8 cellular contexts compared by ENCODE assay signal in the genomic region with DNA sequence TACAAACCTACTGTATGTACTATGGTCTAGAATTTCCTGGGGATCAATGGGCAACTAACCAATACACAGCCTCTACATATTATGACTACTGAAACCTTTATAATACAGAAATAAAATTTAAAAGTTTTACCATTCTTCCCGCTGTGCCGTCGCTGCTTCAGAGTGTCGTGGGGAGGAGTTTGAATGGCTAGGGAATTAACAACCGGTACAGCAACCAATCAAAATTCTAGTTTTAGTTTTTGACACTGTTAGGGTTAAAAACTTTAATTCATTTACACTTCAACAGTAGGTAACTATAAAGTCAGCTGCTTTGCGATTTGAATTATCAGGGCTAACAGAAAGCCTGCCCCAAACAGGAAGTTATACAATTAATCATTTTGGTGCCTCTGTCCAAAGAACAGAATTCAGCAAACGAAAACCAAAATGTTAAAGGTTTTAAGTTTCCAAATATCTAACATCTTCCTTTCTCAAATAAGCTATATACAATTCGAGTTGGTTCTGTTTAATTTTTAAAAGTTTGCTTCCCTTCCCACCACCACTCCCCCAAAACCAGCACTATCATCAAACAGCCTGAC. TPM values are rescaled to one million over a fixed set of nuclear protein-coding genes. Genes with fewer than 3 reads are reported as not detected.
A peak's percentile ranks its signal among the peaks of the same experiment; 100 is the strongest.
DNase-seq lines count a peak whose midpoint lies in the region; ATAC-seq, FAIRE-seq and TF ChIP-seq lines count a peak whose summit lies in the region.

No MANE protein-coding gene starts in this region.

- peaks cover 85% of the 10 kb centered on the region for H3K79me2 ChIP-seq in keratinocyte (ENCODE audit: control insufficient read depth, insufficient read depth, low read length)

- peak overlapping the region; percentile 97 for H3K4me2 ChIP-seq in keratinocyte (ENCODE audit: control insufficient read depth, extremely low read depth, insufficient read depth, low read depth, low read length)

- no peaks in the 10 kb centered on the region for H3K9me3 Mint-ChIP-seq in activated naive CD4-positive, alpha-beta T cell treated with anti-CD3 and anti-CD28 coated beads, Interleukin-2, amount 50 U/mL, for 72 hours

- no peaks in the 10 kb centered on the region for H3K27me3 ChIP-seq in cardiac muscle cell
- no peaks in the 10 kb centered on the region for H3K27me3 ChIP-seq in keratinocyte (ENCODE audit: control insufficient read depth, extremely low read depth, insufficient read depth, low read length)
- H3K27me3 ChIP-seq in thymus (ENCODE audit: control insufficient read depth, insufficient read depth), result no peaks in the 10 kb centered on the region

- peak overlapping the region; percentile 100 for H3K27ac ChIP-seq in cardiac muscle cell
- peak overlapping the region; percentile 99 for H3K27ac ChIP-seq in keratinocyte (ENCODE audit: control insufficient read depth, insufficient read depth, low read length)
- no peak overlapping the region for H3K27ac ChIP-seq in thymus (ENCODE audit: low read depth)

- H3K4me1 ChIP-seq in cardiac muscle cell (ENCODE audit: low read depth) (peaks cover 53% of the 10 kb centered on the region), keratinocyte (ENCODE audit: control insufficient read depth, extremely low read depth, insufficient read depth, low read length) (peaks cover 37% of the 10 kb centered on the region), thymus (ENCODE audit: control insufficient read depth, insufficient read depth, low read length) (peaks cover 10% of the 10 kb centered on the region)

- TF ChIP-seq CTCF in cardiac muscle cell (IDR thresholded peaks at IDR 0.05; ENCODE audit: low read depth, low read length) (no peak), keratinocyte (optimal IDR thresholded peaks at IDR 0.05 in 1 of 3, IDR thresholded peaks at IDR 0.05 in 1 of 3, conservative IDR thresholded peaks at IDR 0.05 in 1 of 3; ENCODE audit: extremely low read depth in 1 of 3, insufficient read depth in 2 of 3, low read length in 3 of 3) (no peak)

- peaks cover 39% of the 10 kb centered on the region for H4K20me1 ChIP-seq in keratinocyte (ENCODE audit: control insufficient read depth, extremely low read depth, insufficient read depth, low read length)

- DNase-seq in cardiac muscle cell (ENCODE audit: low read depth in 1 of 2, low spot score in 1 of 2) (no peak), Right ventricle myocardium inferior (ENCODE audit: missing footprints) (no peak), keratinocyte (ENCODE audit: low read depth, low spot score) (no peak), superior temporal gyrus (ENCODE audit: extremely low spot score) (no peak), G401 (ENCODE audit: low spot score) (no peak)
- no peak for DNase-seq in activated naive CD4-positive, alpha-beta T cell treated with anti-CD3 and anti-CD28 coated beads, Interleukin-2, amount 50 U/mL, for 72 hours (ENCODE audit: low spot score in 2 of 2)

- H3K36me3 Mint-ChIP-seq in activated naive CD4-positive, alpha-beta T cell treated with anti-CD3 and anti-CD28 coated beads, Interleukin-2, amount 50 U/mL, for 72 hours, result peaks cover 51 to 60% of the 10 kb centered on the region in 2 donors

- H3K27ac Mint-ChIP-seq in activated naive CD4-positive, alpha-beta T cell treated with anti-CD3 and anti-CD28 coated beads, Interleukin-2, amount 50 U/mL, for 72 hours, result peak overlapping the region; percentile 98

- ATAC-seq in Right ventricle myocardium inferior (no peak), GM21529 (IDR thresholded peaks at IDR 0.05; ENCODE audit: unreplicated experiment) (no peak)
- no peak for ATAC-seq in activated naive CD4-positive, alpha-beta T cell treated with anti-CD3 and anti-CD28 coated beads, Interleukin-2, amount 50 U/mL, for 72 hours

- H3K36me3 ChIP-seq in cardiac muscle cell, result peaks cover 4% of the 10 kb centered on the region
- H3K36me3 ChIP-seq in keratinocyte (ENCODE audit: control insufficient read depth in 2 of 2, extremely low read depth in 1 of 2, insufficient read depth in 2 of 2, low read length in 2 of 2), result peaks cover 4 to 41% of the 10 kb centered on the region in 2 experiments
- peaks cover 5% of the 10 kb centered on the region for H3K36me3 ChIP-seq in thymus (ENCODE audit: control insufficient read depth, insufficient read depth)

- H3K9me1 ChIP-seq in keratinocyte (ENCODE audit: control insufficient read depth, extremely low read depth, insufficient read depth, low read length), result no peaks in the 10 kb centered on the region

- in situ Hi-C loops in G401 (cut with HindIII; ENCODE audit: low sequenced_read_pairs), result no loop called here

- WGBS in thymus, result under 1% methylated on average over 8 of the region's 8 CpGs

- peak overlapping the region; percentile 99 for H3K9ac ChIP-seq in keratinocyte (ENCODE audit: control insufficient read depth, extremely low read depth, insufficient read depth, low read length)

- intact Hi-C loops in Right ventricle myocardium inferior (cut with DNase I), result loop anchor here (5.0 to 10.0 kb wide), 2 partner anchors 89 to 643 kb away; a partner anchor contains a TSS

- dilution Hi-C loops in keratinocyte (cut with MboI; ENCODE audit: extremely low pct_ligation_motif_present, low sequenced_read_pairs), result no loop called here

- FAIRE-seq in keratinocyte (lab: Jason Lieb, UNC), result no peak

- H3K9me3 ChIP-seq in cardiac muscle cell (ENCODE audit: low read depth), result no peaks in the 10 kb centered on the region
- H3K9me3 ChIP-seq in keratinocyte (ENCODE audit: control insufficient read depth, low read depth, low read length), result no peaks in the 10 kb centered on the region
- no peaks in the 10 kb centered on the region for H3K9me3 ChIP-seq in thymus (ENCODE audit: control insufficient read depth)

- H3K4me3 ChIP-seq in cardiac muscle cell, result peak overlapping the region; percentile 83
- H3K4me3 ChIP-seq in keratinocyte (ENCODE audit: control insufficient read depth in 2 of 3, extremely low read depth in 1 of 3, insufficient read depth in 2 of 3, low read depth in 1 of 3, low read length in 3 of 3), result peak overlapping the region; percentile 90 to 99 (median 98)
- H3K4me3 ChIP-seq in thymus (ENCODE audit: low read length), result peak overlapping the region; percentile 98

- no peak overlapping the region for H2AFZ ChIP-seq in keratinocyte (ENCODE audit: control insufficient read depth, low read length)

RNA-seq across cellular contexts. Expression of a gene that starts 2.3 kb away (rescaled TPM):
- total RNA-seq in cardiac muscle cell (73.2 and 175 TPM in 2 replicates), Right ventricle myocardium inferior (111 TPM)
- polyA plus RNA-seq in cardiac muscle cell (348 and 451 TPM in 2 replicates), keratinocyte (30.3 to 91.3 TPM (median 68.1 TPM) in 3 replicates), thymus (269 TPM)
- 100 to 1,000 TPM; 260 to 462 TPM for total RNA-seq in activated naive CD4-positive, alpha-beta T cell treated with anti-CD3 and anti-CD28 coated beads, Interleukin-2, amount 50 U/mL, for 72 hours
- 102 TPM for polyA plus RNA-seq in keratinocyte (2011; ENCODE audit: low read depth)
- polyA plus RNA-seq in keratinocyte (2011; cell fraction: cytosol; rRNA removed), result 44.4 and 54.8 TPM in 2 replicates
- polyA plus RNA-seq in keratinocyte (2011; cell fraction: nucleus; rRNA removed), result 163 and 219 TPM in 2 replicates
- 69.2 and 222 TPM in 2 replicates for polyA plus RNA-seq in keratinocyte (2012; ENCODE audit: low replicate concordance)
- 6.6 to 26.6 TPM (median 12.0 TPM) in 3 replicates for polyA minus RNA-seq in keratinocyte
- 16.7 TPM for polyA minus RNA-seq in keratinocyte (2011; cell fraction: cytosol; rRNA and poly(A)+ RNA removed)
- 17.4 and 32.5 TPM in 2 replicates for polyA minus RNA-seq in keratinocyte (2011; cell fraction: nucleus; rRNA and poly(A)+ RNA removed)
- 63.4 and 86.4 TPM in 2 replicates for total RNA-seq in G401 (2014; rRNA removed; shearing (Covaris generic))

RNA-seq across cellular contexts. Expression of a gene that starts 58.8 kb away (rescaled TPM):
- total RNA-seq in cardiac muscle cell (299 and 311 TPM in 2 replicates), Right ventricle myocardium inferior (103 TPM)
- polyA plus RNA-seq in cardiac muscle cell (215 and 255 TPM in 2 replicates), keratinocyte (119 to 292 TPM (median 229 TPM) in 3 replicates), thymus (341 TPM)
- total RNA-seq in activated naive CD4-positive, alpha-beta T cell treated with anti-CD3 and anti-CD28 coated beads, Interleukin-2, amount 50 U/mL, for 72 hours, result 100 to 1,000 TPM; 166 to 309 TPM
- 325 TPM for polyA plus RNA-seq in keratinocyte (2011; ENCODE audit: low read depth)
- polyA plus RNA-seq in keratinocyte (2011; cell fraction: cytosol; rRNA removed), result 125 and 139 TPM in 2 replicates
- 208 and 363 TPM in 2 replicates for polyA plus RNA-seq in keratinocyte (2011; cell fraction: nucleus; rRNA removed)
- 180 and 231 TPM in 2 replicates for polyA plus RNA-seq in keratinocyte (2012; ENCODE audit: low replicate concordance)
- polyA minus RNA-seq in keratinocyte, result 11.2 to 64.9 TPM (median 13.7 TPM) in 3 replicates
- 49.1 TPM for polyA minus RNA-seq in keratinocyte (2011; cell fraction: cytosol; rRNA and poly(A)+ RNA removed)
- 25.3 and 42.9 TPM in 2 replicates for polyA minus RNA-seq in keratinocyte (2011; cell fraction: nucleus; rRNA and poly(A)+ RNA removed)
- 254 and 315 TPM in 2 replicates for total RNA-seq in G401 (2014; rRNA removed; shearing (Covaris generic))

RNA-seq across cellular contexts. Expression of a gene that starts 58.9 kb away (rescaled TPM):
- total RNA-seq in cardiac muscle cell (23.2 and 32.1 TPM in 2 replicates), Right ventricle myocardium inferior (14.6 TPM)
- polyA plus RNA-seq in cardiac muscle cell (43.2 and 43.4 TPM in 2 replicates), keratinocyte (17.6 to 29.4 TPM (median 20.9 TPM) in 3 replicates), thymus (58.1 TPM)
- total RNA-seq in activated naive CD4-positive, alpha-beta T cell treated with anti-CD3 and anti-CD28 coated beads, Interleukin-2, amount 50 U/mL, for 72 hours, result 10 to 100 TPM; 43.7 to 62.2 TPM
- 39.8 TPM for polyA plus RNA-seq in keratinocyte (2011; ENCODE audit: low read depth)
- polyA plus RNA-seq in keratinocyte (2011; cell fraction: cytosol; rRNA removed), result 24.4 and 33.4 TPM in 2 replicates
- polyA plus RNA-seq in keratinocyte (2011; cell fraction: nucleus; rRNA removed), result 16.4 and 17.7 TPM in 2 replicates
- polyA plus RNA-seq in keratinocyte (2012; ENCODE audit: low replicate concordance), result 38.0 and 42.4 TPM in 2 replicates
- 8.7 to 16.8 TPM (median 9.3 TPM) in 3 replicates for polyA minus RNA-seq in keratinocyte
- 12.3 TPM for polyA minus RNA-seq in keratinocyte (2011; cell fraction: cytosol; rRNA and poly(A)+ RNA removed)
- polyA minus RNA-seq in keratinocyte (2011; cell fraction: nucleus; rRNA and poly(A)+ RNA removed), result 4.0 and 9.9 TPM in 2 replicates
- 78.0 and 98.4 TPM in 2 replicates for total RNA-seq in G401 (2014; rRNA removed; shearing (Covaris generic))
